17 cellular contexts compared by ENCODE assay signal in genomic region chr1:205372261-205372660, GRCh38. TPM values are rescaled to one million over a fixed set of nuclear protein-coding genes. Genes with fewer than 3 reads are reported as not detected.
DNase-seq lines count a peak whose midpoint lies in the region; TF ChIP-seq lines count a peak whose summit lies in the region.
"Not testable (repeated sequence)": the region's sequence is repeated elsewhere in the genome, so short reads cannot be mapped to it uniquely, and the experiment has no call there.
"Had no signal": no experiment of that assay in that cellular context is flagged by ENCODE, and none has a peak within 500 bp of the region (broad histone marks: within the 10 kb centered on the region; RNA-seq: fewer than 3 reads in every experiment).

No MANE protein-coding gene starts in this region.

- H3K4me2 ChIP-seq in smooth muscle cell: peak overlapping the region; percentile 79

- not testable (repeated sequence) for H3K4me3 ChIP-seq in MG63; ascending aorta; iPS-20b (ENCODE audit: low read length)
- H3K4me3 ChIP-seq in smooth muscle cell: peak overlapping the region; percentile 11

- not testable (repeated sequence) for H2AFZ ChIP-seq in smooth muscle cell (ENCODE audit: low read depth)

- not testable (repeated sequence) for H3K36me3 Mint-ChIP-seq in nephron (ENCODE audit: low read depth)

- intact Hi-C loops in ascending aorta (cut with DNase I): not testable (repeated sequence)

- H3K9ac ChIP-seq in iPS-20b (ENCODE audit: low read depth, low read length): peak overlapping the region; percentile 30; the same call in 1 of the 2 replicates
- H3K9ac ChIP-seq in smooth muscle cell (ENCODE audit: low read depth): not testable (repeated sequence)

- not testable (repeated sequence) for H3K27me3 ChIP-seq in MG63; ascending aorta; iPS-20b (ENCODE audit: insufficient read depth, low read length); smooth muscle cell (ENCODE audit: low read depth)

- not testable (repeated sequence) for H3K9me3 ChIP-seq in MG63; ascending aorta; iPS-20b (ENCODE audit: insufficient read depth, low read depth, low read length); smooth muscle cell (replicated peaks; ENCODE audit: low read depth)

- peak overlapping the region in 2 of 3 experiments; percentile 36 to 54 for H3K4me3 Mint-ChIP-seq in nephron

- peak overlapping the region; percentile 89 to 92 (median 89) for H3K27ac Mint-ChIP-seq in nephron

- H3K36me3 ChIP-seq in MG63; ascending aorta; iPS-20b (ENCODE audit: insufficient read depth, low read depth, low read length); smooth muscle cell (ENCODE audit: low read depth): not testable (repeated sequence)

- H3K27me3 Mint-ChIP-seq in nephron (ENCODE audit: low read depth): not testable (repeated sequence)

- H3F3A ChIP-seq in smooth muscle cell (ENCODE audit: low read depth): peaks cover 37% of the 10 kb centered on the region

- 9% methylated on average over 3 of the region's 3 CpGs for WGBS in smooth muscle cell (ENCODE audit: low lambda C conversion rate)

- not testable (repeated sequence) for H3K79me2 ChIP-seq in smooth muscle cell (ENCODE audit: low read depth)

- not testable (repeated sequence) for H3K9me3 Mint-ChIP-seq in nephron

- DNase-seq in ELR (ENCODE audit: low read depth) (peak; percentile 16), MG63 (peak; percentile 55), dedifferentiated amniotic fluid mesenchymal stem cell (ENCODE audit: extremely low spot score) (peak; percentile 56)
- not testable (repeated sequence) for DNase-seq in ascending aorta (ENCODE audit: low spot score in 2 of 2); smooth muscle cell (lab: John Stamatoyannopoulos, UW; ENCODE audit: unreplicated experiment)

- peak overlapping the region; percentile 50 to 54 for H3K27ac ChIP-seq in ascending aorta
- not testable (repeated sequence) for H3K27ac ChIP-seq in iPS-20b (ENCODE audit: low read length)
- peak overlapping the region; percentile 76 for H3K27ac ChIP-seq in smooth muscle cell (ENCODE audit: low read depth)

- TF ChIP-seq CTCF in ascending aorta (IDR thresholded peaks at IDR 0.05); nephron (IDR thresholded peaks at IDR 0.05; ENCODE audit: unreplicated experiment in 3 of 3); smooth muscle cell (IDR thresholded peaks at IDR 0.05; ENCODE audit: borderline replicate concordance, insufficient read depth, poor library complexity, severe bottlenecking): not testable (repeated sequence)

- peaks cover 7 to 30% of the 10 kb centered on the region in 2 donors for H3K4me1 ChIP-seq in ascending aorta
- peaks cover 35% of the 10 kb centered on the region for H3K4me1 ChIP-seq in iPS-20b (ENCODE audit: insufficient read depth, low read length)
- H3K4me1 ChIP-seq in smooth muscle cell (ENCODE audit: low read depth): peaks cover 42% of the 10 kb centered on the region

- H4K20me1 ChIP-seq in smooth muscle cell (ENCODE audit: low read depth): not testable (repeated sequence)

- peaks cover 73% of the 10 kb centered on the region for H3K4me1 Mint-ChIP-seq in nephron

RNA-seq across cellular contexts. Expression of gene KLHDC8A, which starts 15.5 kb away (rescaled TPM):
- not detected in 2 replicates for total RNA-seq in MG63 (2014; rRNA removed; shearing (Covaris generic); ENCODE audit: low replicate concordance)
- total RNA-seq in ascending aorta (not detected), smooth muscle cell (0.54 TPM in 1 of 2 replicates, not detected in the other)
- polyA plus RNA-seq in smooth muscle cell: 0.33 and 0.84 TPM in 2 replicates
- total RNA-seq: breast epithelium; kidney; natural killer cell treated with Interleukin-12 subunit alpha and Interleukin-12 subunit beta and Interleukin-15 and Interleukin-18, amount 100 ng/mL, for 72 hours; PC-3; T-helper 1 cell treated with Interleukin-12 subunit alpha and Interleukin-12 subunit beta and Interleukin-4 antibody, amounts not matched to agents 30 ng/mL and 1 ng/mL, for 36 hours; vagina had no signal

RNA-seq across cellular contexts. Expression of gene LEMD1, which starts 49.6 kb away (rescaled TPM):
- total RNA-seq in MG63 (2014; rRNA removed; shearing (Covaris generic); ENCODE audit: low replicate concordance): not detected in 2 replicates
- total RNA-seq in ascending aorta: not detected
- 1.3 and 5.8 TPM in 2 replicates for total RNA-seq in smooth muscle cell
- 8.0 and 15.0 TPM in 2 replicates for polyA plus RNA-seq in smooth muscle cell
- total RNA-seq: lower leg skin; mucosa of descending colon; natural killer cell treated with Interleukin-12 subunit alpha and Interleukin-12 subunit beta and Interleukin-15 and Interleukin-18, amount 100 ng/mL, for 72 hours; PC-3; right atrium auricular region; vagina had no signal
- polyA plus RNA-seq: IgD-negative memory B cell had no signal

RNA-seq across cellular contexts. Expression of gene NUAK2, which starts 50.7 kb away (rescaled TPM):
- 0.27 and 2.4 TPM in 2 replicates for total RNA-seq in MG63 (2014; rRNA removed; shearing (Covaris generic); ENCODE audit: low replicate concordance)
- total RNA-seq in ascending aorta (0.85 TPM), smooth muscle cell (6.6 and 11.3 TPM in 2 replicates)
- 15.8 and 16.8 TPM in 2 replicates for polyA plus RNA-seq in smooth muscle cell
